ENCODE assay signal across 12 cellular contexts in genomic region chr6:14366880-14367279, GRCh38.
"Had no signal": no experiment of that assay in that cellular context is flagged by ENCODE, and none has a peak within 500 bp of the region (broad histone marks: within the 10 kb centered on the region; RNA-seq: fewer than 3 reads in every experiment).

No MANE protein-coding gene starts in this region.

- H3K9me3 ChIP-seq: gastroesophageal sphincter, heart right ventricle, thyroid gland had no signal

- ATAC-seq: esophagus mucosa; gastroesophageal sphincter; stimulated activated naive B cell treated with anti-CD40 and anti-IgM and Interleukin-4, amounts not matched to agents 10 μg/mL and 1 μg/mL and 100 μg/mL, for 72 hours; T-helper 17 cell had no signal

- H3K4me1 ChIP-seq: thyroid gland had no signal

- H3K27me3 ChIP-seq: gastroesophageal sphincter, heart right ventricle, thyroid gland had no signal

- H3K4me3 ChIP-seq: gastroesophageal sphincter, heart right ventricle, thyroid gland had no signal

- FAIRE-seq: bronchial epithelial cell had no signal

- H3K27ac ChIP-seq: gastroesophageal sphincter, thyroid gland, VCaP had no signal

- H3K36me3 ChIP-seq: gastroesophageal sphincter, heart right ventricle, thyroid gland had no signal

- DNase-seq: activated CD4-positive, alpha-beta T cell treated with anti-CD3 and anti-CD28 coated beads, Interleukin-2, amount 50 U/mL, for 48 hours; activated gamma-delta T cell; effector CD4-positive, alpha-beta T cell; heart right ventricle; stimulated activated CD4-positive, alpha-beta T cell treated with anti-CD3 and anti-CD28 coated beads, Interleukin-4, amount 100 ng/mL, for 4 hours; stimulated activated naive B cell treated with anti-CD40 and anti-IgM and Interleukin-4, amounts not matched to agents 10 μg/mL and 1 μg/mL and 100 μg/mL, for 72 hours; T-helper 17 cell; thyroid gland had no signal
